Comparison of ENCODE assay signal across 21 cellular contexts in the genomic region with DNA sequence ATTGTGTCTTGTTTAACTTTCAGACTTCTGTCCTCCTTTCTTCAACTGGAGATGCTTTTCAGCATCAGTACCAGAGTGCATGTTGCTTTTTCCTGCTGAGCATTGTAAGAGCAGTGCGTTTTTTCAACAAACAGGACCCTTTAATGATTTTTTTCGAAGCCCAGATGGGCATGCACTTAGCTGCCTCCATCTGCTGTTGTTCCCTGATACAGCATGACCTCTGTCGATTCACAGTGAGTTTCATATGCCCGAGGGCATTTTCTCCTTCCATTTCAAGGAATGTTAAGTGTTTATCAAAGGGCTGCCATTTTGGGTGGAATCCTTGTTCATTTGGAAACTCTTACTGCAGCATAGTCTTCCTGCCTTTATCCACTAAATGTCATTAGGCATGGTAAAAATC.
"Had no signal": no experiment of that assay in that cellular context is flagged by ENCODE, and none has a peak within 500 bp of the region (broad histone marks: within the 10 kb centered on the region; RNA-seq: fewer than 3 reads in every experiment).

No MANE protein-coding gene starts in this region.

- H3K36me3 ChIP-seq: heart left ventricle, prostate gland, spleen, tibial nerve, upper lobe of right lung, vagina had no signal

- H3K9me3 ChIP-seq: prostate gland, testis, tibial nerve, upper lobe of right lung, vagina had no signal

- H3K27me3 ChIP-seq: foreskin keratinocyte, heart left ventricle, spleen, testis, tibial nerve, upper lobe of right lung, vagina had no signal

- H3K4me3 ChIP-seq: heart left ventricle, lung, prostate gland, spleen, testis, tibial nerve, upper lobe of right lung, vagina had no signal

- H3K27ac ChIP-seq: foreskin keratinocyte, heart left ventricle, parathyroid adenoma, prostate gland, spleen, testis, tibial nerve, upper lobe of right lung, vagina had no signal

- DNase-seq: dermis blood vessel endothelial cell; endodermal cell; erythroblast; foreskin keratinocyte; heart left ventricle; hippocampal formation; left colon; left ventricle myocardium superior; naive thymus-derived CD4-positive, alpha-beta T cell; nephron progenitor cell; spleen; stimulated activated CD4-positive, alpha-beta T cell treated with anti-CD3 and anti-CD28 coated beads, Interleukin-15, amount 100 ng/mL, for 24 hours; stimulated activated CD4-positive, alpha-beta T cell treated with anti-CD3 and anti-CD28 coated beads, Interleukin-1b, Interleukin-23, amount 100 ng/mL, for 48 hours; stimulated activated CD4-positive, alpha-beta T cell treated with anti-CD3 and anti-CD28 coated beads, Interleukin-4, amount 100 ng/mL, for 24 hours; testis; upper lobe of right lung had no signal

- H3K4me1 ChIP-seq: foreskin keratinocyte, heart left ventricle, parathyroid adenoma, prostate gland, spleen, testis, tibial nerve, upper lobe of right lung, vagina had no signal
